Comparison of ENCODE assay signal across 27 cellular contexts in genomic region chr3:45486136-45486535, GRCh38.
DNase-seq lines count a peak whose midpoint lies in the region; ATAC-seq and TF ChIP-seq lines count a peak whose summit lies in the region.
"Had no signal": no experiment of that assay in that cellular context is flagged by ENCODE, and none has a peak within 500 bp of the region (broad histone marks: within the 10 kb centered on the region; RNA-seq: fewer than 3 reads in every experiment).

No MANE protein-coding gene starts in this region.

- TF ChIP-seq POLR2A in breast epithelium (IDR thresholded peaks at IDR 0.05) = no peak

- peaks cover 21% of the 10 kb centered on the region for H3K4me1 Mint-ChIP-seq in MCF 10A (ENCODE audit: insufficient read depth, unreplicated experiment)
- peaks cover 10% of the 10 kb centered on the region for H3K4me1 Mint-ChIP-seq in activated CD4-positive, alpha-beta memory T cell treated with anti-CD3 and anti-CD28 coated beads for 36 hours (ENCODE audit: low read depth)
- H3K4me1 Mint-ChIP-seq: activated naive CD8-positive, alpha-beta T cell treated with anti-CD3 and anti-CD28 coated beads, Interleukin-2, amount 50 U/mL, for 24 hours; immature natural killer cell had no signal

- no peaks in the 10 kb centered on the region for H3K4me1 ChIP-seq in breast epithelium
- H3K4me1 ChIP-seq: A549, heart right ventricle, pancreas, sigmoid colon, upper lobe of left lung had no signal

- intact Hi-C loops in MCF 10A (cut with micrococcal nuclease) = no loop called here
- intact Hi-C loops in breast epithelium (cut with DNase I; ENCODE audit: low total_unique reads) = loop anchor here (5.0 kb wide), 1 partner anchor 646 kb away; no protein-coding TSS in a partner anchor
- intact Hi-C loops in left cardiac atrium (cut with DNase I) = no loop called here
- intact Hi-C loops in activated CD4-positive, alpha-beta memory T cell treated with anti-CD3 and anti-CD28 coated beads for 36 hours (cut with micrococcal nuclease) = no loop called here

- no TSS peak for BruUV-seq in MCF 10A (replicated peaks; lab: Mats Ljungman, UMichigan)

- peak overlapping the region in 1 of 2 donors; percentile 38 for H3K27ac ChIP-seq in breast epithelium
- H3K27ac ChIP-seq: A549, dorsolateral prefrontal cortex, heart right ventricle, pancreas, RWPE1, sigmoid colon, upper lobe of left lung had no signal

- H3K27me3 Mint-ChIP-seq in MCF 10A (ENCODE audit: insufficient read depth, unreplicated experiment) = no peaks in the 10 kb centered on the region
- H3K27me3 Mint-ChIP-seq in activated CD4-positive, alpha-beta memory T cell treated with anti-CD3 and anti-CD28 coated beads for 36 hours = no peaks in the 10 kb centered on the region
- H3K27me3 Mint-ChIP-seq: activated naive CD8-positive, alpha-beta T cell treated with anti-CD3 and anti-CD28 coated beads, Interleukin-2, amount 50 U/mL, for 24 hours had no signal

- no peak overlapping the region for H3K4me3 Mint-ChIP-seq in MCF 10A (ENCODE audit: unreplicated experiment)
- no peak overlapping the region for H3K4me3 Mint-ChIP-seq in activated CD4-positive, alpha-beta memory T cell treated with anti-CD3 and anti-CD28 coated beads for 36 hours
- H3K4me3 Mint-ChIP-seq: activated naive CD8-positive, alpha-beta T cell treated with anti-CD3 and anti-CD28 coated beads, Interleukin-2, amount 50 U/mL, for 24 hours; CD8-positive, alpha-beta T cell; immature natural killer cell had no signal

- DNase-seq in MCF 10A (ENCODE audit: unreplicated experiment) (peak; percentile 62), breast epithelium (ENCODE audit: low spot score in 2 of 2) (no peak), cardiac fibroblast (ENCODE audit: low read depth in 2 of 2) (peak; percentile 77 to 81), foreskin fibroblast (peak; percentile 23 to 38), left cardiac atrium (no peak)
- no peak for DNase-seq in activated CD4-positive, alpha-beta memory T cell treated with anti-CD3 and anti-CD28 coated beads for 36 hours
- DNase-seq: activated CD4-positive, alpha-beta T cell treated with anti-CD3 and anti-CD28 coated beads for 48 hours; activated naive CD8-positive, alpha-beta T cell treated with anti-CD3 and anti-CD28 coated beads, Interleukin-2, amount 50 U/mL, for 24 hours; CD8-positive, alpha-beta T cell; DMS79 treated with DMSO at 0.1 percent for 48 hours; dorsolateral prefrontal cortex; heart right ventricle; immature natural killer cell; KG1; NCI-H1417; NCI-H524 treated with DMSO at 0.1 percent for 48 hours; pancreas; sigmoid colon; stimulated activated CD4-positive, alpha-beta T cell treated with anti-CD3 and anti-CD28 coated beads, Interleukin-2, amount 100 ng/mL, for 24 hours; stimulated activated naive CD8-positive, alpha-beta T cell treated with anti-CD3 and anti-CD28 coated beads, Interleukin-15, Interleukin-2, amounts not matched to agents 100 U/mL and 50 U/mL, for 24 hours; SW 1271; upper lobe of left lung had no signal

- H3K27me3 ChIP-seq in breast epithelium = no peaks in the 10 kb centered on the region
- H3K27me3 ChIP-seq: dorsolateral prefrontal cortex, heart right ventricle, pancreas, sigmoid colon, upper lobe of left lung had no signal

- ATAC-seq in HG03342 (IDR thresholded peaks at IDR 0.05; ENCODE audit: unreplicated experiment) (no peak), left cardiac atrium (no peak), HG03045 (IDR thresholded peaks at IDR 0.05; ENCODE audit: unreplicated experiment) (no peak)
- ATAC-seq: A549; activated naive CD8-positive, alpha-beta T cell treated with anti-CD3 and anti-CD28 coated beads, Interleukin-2, amount 50 U/mL, for 24 hours; CD8-positive, alpha-beta T cell; heart right ventricle; pancreas; stimulated activated naive CD8-positive, alpha-beta T cell treated with anti-CD3 and anti-CD28 coated beads, Interleukin-15, Interleukin-2, amounts not matched to agents 100 U/mL and 50 U/mL, for 24 hours had no signal

- H3K4me3 ChIP-seq in breast epithelium (no peak overlapping the region), cardiac fibroblast (replicated peaks in 1 of 2; ENCODE audit: low read depth in 2 of 2, low read length in 2 of 2) (no peak overlapping the region), foreskin fibroblast (ENCODE audit: low read depth in 1 of 2, low read length in 2 of 2) (no peak overlapping the region)
- H3K4me3 ChIP-seq: A549, dorsolateral prefrontal cortex, heart right ventricle, lung, pancreas, sigmoid colon, upper lobe of left lung had no signal

- no peaks in the 10 kb centered on the region for H3K9me3 ChIP-seq in breast epithelium
- H3K9me3 ChIP-seq: pancreas, sigmoid colon had no signal

- POLR2A ChIA-PET in MCF 10A (lab: Yijun Ruan, JAX) = interaction anchor here (1.1 kb wide), 1 partner anchor 303 kb away, joined by 3 read pairs; no protein-coding TSS in a partner anchor
- POLR2A ChIA-PET in activated CD4-positive, alpha-beta memory T cell treated with anti-CD3 and anti-CD28 coated beads for 36 hours (lab: Charles Lee) = no interaction called here

- H3K9me3 Mint-ChIP-seq in MCF 10A (ENCODE audit: unreplicated experiment) = no peaks in the 10 kb centered on the region
- H3K9me3 Mint-ChIP-seq in activated CD4-positive, alpha-beta memory T cell treated with anti-CD3 and anti-CD28 coated beads for 36 hours = peaks cover 4% of the 10 kb centered on the region
- H3K9me3 Mint-ChIP-seq: activated naive CD8-positive, alpha-beta T cell treated with anti-CD3 and anti-CD28 coated beads, Interleukin-2, amount 50 U/mL, for 24 hours; immature natural killer cell had no signal

- H3K27ac Mint-ChIP-seq in MCF 10A (ENCODE audit: low read depth, unreplicated experiment) = peak overlapping the region; percentile 65
- H3K27ac Mint-ChIP-seq in activated CD4-positive, alpha-beta memory T cell treated with anti-CD3 and anti-CD28 coated beads for 36 hours = no peak overlapping the region
- H3K27ac Mint-ChIP-seq: activated naive CD8-positive, alpha-beta T cell treated with anti-CD3 and anti-CD28 coated beads, Interleukin-2, amount 50 U/mL, for 24 hours; CD8-positive, alpha-beta T cell; immature natural killer cell had no signal

- peaks cover 23% of the 10 kb centered on the region for H3K36me3 Mint-ChIP-seq in MCF 10A (ENCODE audit: insufficient read depth, unreplicated experiment)
- peaks cover 36% of the 10 kb centered on the region for H3K36me3 Mint-ChIP-seq in activated CD4-positive, alpha-beta memory T cell treated with anti-CD3 and anti-CD28 coated beads for 36 hours

- CTCF ChIA-PET in MCF 10A (lab: Yijun Ruan, JAX) = interaction anchor here (0.6 to 1.5 kb wide), 3 partner anchors 272 to 445 kb away, joined by 3 to 7 read pairs (median 3); no protein-coding TSS in a partner anchor
- CTCF ChIA-PET in activated CD4-positive, alpha-beta memory T cell treated with anti-CD3 and anti-CD28 coated beads for 36 hours (lab: Charles Lee) = no interaction called here

- TF ChIP-seq CTCF in MCF 10A (IDR thresholded peaks at IDR 0.05; ENCODE audit: unreplicated experiment) (no peak), breast epithelium (IDR thresholded peaks at IDR 0.05) (no peak), cardiac fibroblast (IDR thresholded peaks at IDR 0.05; ENCODE audit: low read depth, low read length) (peak; percentile 4), foreskin fibroblast (IDR thresholded peaks at IDR 0.05; ENCODE audit: low read depth, low read length) (no peak)

- no peaks in the 10 kb centered on the region for H3K36me3 ChIP-seq in breast epithelium
- H3K36me3 ChIP-seq: pancreas had no signal

Comparison
In these comparisons a context has a peak if more than half of its experiments do, and no peak if none do; other contexts are left out.
1. DNase-seq: peak in MCF 10A (single experiment), cardiac fibroblast (2 of 2) and foreskin fibroblast (2 of 2); none in breast epithelium (0 of 2), left cardiac atrium (single experiment) and activated CD4-positive, alpha-beta memory T cell treated with anti-CD3 and anti-CD28 coated beads for 36 hours (single experiment).